In the genomic region with DNA sequence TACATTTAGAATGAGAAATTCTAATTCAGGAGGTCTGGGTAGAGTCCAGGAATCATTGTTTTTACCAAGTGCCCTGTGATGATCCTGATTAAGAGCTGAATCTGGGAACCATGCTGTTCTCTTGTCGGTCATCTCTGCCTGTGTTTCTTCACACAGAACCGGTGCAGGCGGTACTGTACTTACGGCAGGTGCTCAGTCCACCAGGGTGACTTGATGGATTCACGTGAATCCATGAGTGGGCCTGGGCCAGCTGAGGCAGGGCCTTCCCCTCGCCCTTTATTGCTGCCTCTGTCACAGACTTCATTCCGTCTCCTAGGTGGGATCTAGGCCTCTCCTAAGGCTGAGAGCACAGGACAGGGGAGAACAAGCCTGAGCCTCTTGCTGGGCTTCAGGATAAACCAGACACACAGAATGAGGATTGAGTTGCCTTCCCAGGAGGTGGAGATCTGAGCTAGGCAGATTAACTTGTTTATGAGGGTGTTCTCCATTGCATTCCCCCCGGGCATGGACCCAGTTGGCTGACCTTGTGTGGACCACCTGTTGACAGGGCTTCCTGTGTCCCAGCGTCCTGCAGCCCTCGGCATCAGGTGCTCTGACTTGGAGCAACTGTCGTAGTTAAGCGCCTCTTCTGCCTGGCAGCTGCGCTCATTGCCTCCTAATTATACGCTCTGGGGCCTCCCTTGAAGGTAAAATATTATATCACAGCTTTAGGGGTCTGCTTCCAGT, we compare ENCODE assay signal across 20 cellular contexts. TPM values are rescaled to one million over a fixed set of nuclear protein-coding genes. Genes with fewer than 3 reads are reported as not detected.
DNase-seq lines count a peak whose midpoint lies in the region; TF ChIP-seq lines count a peak whose summit lies in the region.
"Had no signal": no experiment of that assay in that cellular context is flagged by ENCODE, and none has a peak within 500 bp of the region (broad histone marks: within the 10 kb centered on the region; RNA-seq: fewer than 3 reads in every experiment).

No MANE protein-coding gene starts in this region.

- H3K9me2 ChIP-seq in hepatocyte (replicated peaks; ENCODE audit: insufficient read depth), result no peaks in the 10 kb centered on the region
- no peaks in the 10 kb centered on the region for H3K9me2 ChIP-seq in SK-N-SH

- peak; percentile 31 for DNase-seq in NCI-H510A treated with DMSO at 0.1 percent for 48 hours (lab: John Stamatoyannopoulos, UW)
- no peak for DNase-seq in NCI-H510A (lab: John Stamatoyannopoulos, UW)
- peak; percentile 68 for DNase-seq in NCI-H345 treated with DMSO at 0.1 percent for 48 hours (lab: John Stamatoyannopoulos, UW; ENCODE audit: unreplicated experiment)
- DNase-seq in hepatocyte (ENCODE audit: low spot score), result no peak
- peak; percentile 25 for DNase-seq in stomach
- no peak for DNase-seq in SK-N-SH
- DNase-seq in NCI-H1048 (lab: John Stamatoyannopoulos, UW), result no peak
- DNase-seq in RWPE1 (ENCODE audit: low spot score), result no peak
- DNase-seq: activated B cell treated with CpG ODN at 0.5 μM for 24 hours; activated effector memory CD4-positive, alpha-beta T cell treated with Interleukin-2 at 50 U/mL for 16 hours; CD4-positive, CD25-positive, alpha-beta regulatory T cell; cortex of kidney; GM23248; NCI-H526 treated with DMSO at 0.1 percent for 48 hours; occipital lobe; stimulated activated CD4-positive, alpha-beta T cell treated with anti-CD3 and anti-CD28 coated beads, Interleukin-4, amount 100 ng/mL, for 4 hours; upper lobe of left lung had no signal

- H3K27me3 ChIP-seq in hepatocyte (no peaks in the 10 kb centered on the region), stomach (no peaks in the 10 kb centered on the region), SK-N-SH (ENCODE audit: insufficient read depth) (peaks cover 24% of the 10 kb centered on the region; the same call in 1 of the 2 replicates)
- H3K27me3 ChIP-seq: ascending aorta, upper lobe of left lung had no signal

- H2AFZ ChIP-seq in hepatocyte, result no peak overlapping the region
- no peak overlapping the region for H2AFZ ChIP-seq in SK-N-SH (ENCODE audit: low read depth)
- H2AFZ ChIP-seq: GM23248 had no signal

- H3K79me2 ChIP-seq in hepatocyte, result no peaks in the 10 kb centered on the region
- no peaks in the 10 kb centered on the region for H3K79me2 ChIP-seq in SK-N-SH (ENCODE audit: insufficient read depth)

- TF ChIP-seq EP300 in stomach (IDR thresholded peaks at IDR 0.05) (no peak), SK-N-SH (IDR thresholded peaks at IDR 0.05; ENCODE audit: borderline replicate concordance in 1 of 2, low read depth in 1 of 2, low read length in 1 of 2) (no peak)

- TF ChIP-seq POLR2A in stomach (IDR thresholded peaks at IDR 0.05), result no peak

- H3F3A ChIP-seq in SK-N-SH (replicated peaks; ENCODE audit: insufficient read depth), result no peaks in the 10 kb centered on the region

- no peak overlapping the region for H3K4me3 ChIP-seq in hepatocyte
- no peak overlapping the region for H3K4me3 ChIP-seq in stomach
- H3K4me3 ChIP-seq in SK-N-SH (ENCODE audit: low read depth in 2 of 2, low read length in 1 of 2), result no peak overlapping the region
- H3K4me3 ChIP-seq: ascending aorta, GM12878, GM23248, skin epidermis, upper lobe of left lung had no signal

- no peak overlapping the region for H3K9ac ChIP-seq in SK-N-SH
- H3K9ac ChIP-seq: GM23248 had no signal

- intact Hi-C loops in stomach (cut with DNase I; ENCODE audit: low total_unique reads), result no loop called here

- TF ChIP-seq CTCF in hepatocyte (IDR thresholded peaks at IDR 0.05; ENCODE audit: poor library complexity) (no peak), stomach (IDR thresholded peaks at IDR 0.05) (no peak), SK-N-SH (IDR thresholded peaks at IDR 0.05) (no peak), RWPE1 (conservative IDR thresholded peaks at IDR 0.05; ENCODE audit: low read depth) (no peak)

- H3K9me3 ChIP-seq in hepatocyte (ENCODE audit: low read depth) (no peaks in the 10 kb centered on the region), stomach (no peaks in the 10 kb centered on the region), SK-N-SH (no peaks in the 10 kb centered on the region)
- H3K9me3 ChIP-seq: ascending aorta, upper lobe of left lung had no signal

- peak overlapping the region; percentile 95 for H3K27ac ChIP-seq in hepatocyte
- H3K27ac ChIP-seq in stomach, result peak overlapping the region; percentile 81 to 94 (median 88)
- no peak overlapping the region for H3K27ac ChIP-seq in SK-N-SH (ENCODE audit: low read depth in 2 of 2, low read length in 1 of 2)
- no peak overlapping the region for H3K27ac ChIP-seq in RWPE1
- H3K27ac ChIP-seq: ascending aorta, GM23248 had no signal

- H4K20me1 ChIP-seq in hepatocyte (ENCODE audit: insufficient read depth, poor library complexity, severe bottlenecking) (no peaks in the 10 kb centered on the region), SK-N-SH (ENCODE audit: insufficient read depth) (no peaks in the 10 kb centered on the region)

- no peak for TF ChIP-seq RAD21 in SK-N-SH (IDR thresholded peaks at IDR 0.05; ENCODE audit: low read length)

- WGBS in hepatocyte (ENCODE audit: low lambda C conversion rate, missing lambda C conversion rate), result 74% methylated on average over 14 of the region's 14 CpGs
- 81 to 93% (median 83%) methylated on average over 13 to 14 of the region's 14 CpGs for WGBS in stomach, 5 donors
- WGBS in SK-N-SH (ENCODE audit: low lambda C conversion rate), result 65% methylated on average over 12 of the region's 14 CpGs

- H3K36me3 ChIP-seq in hepatocyte (replicated peaks; ENCODE audit: insufficient read depth, low read depth) (no peaks in the 10 kb centered on the region), stomach (no peaks in the 10 kb centered on the region), SK-N-SH (replicated peaks in 1 of 2; ENCODE audit: control insufficient read depth in 1 of 2, insufficient read depth in 2 of 2, low read length in 1 of 2) (no peaks in the 10 kb centered on the region)
- H3K36me3 ChIP-seq: ascending aorta, upper lobe of left lung had no signal

- H3K4me2 ChIP-seq in hepatocyte (no peak overlapping the region), SK-N-SH (no peak overlapping the region)

- POLR2A ChIA-PET in SK-N-SH (lab: Yijun Ruan, JAX) (no interaction called here), RWPE1 (lab: Yijun Ruan, JAX; ENCODE audit: low non-redundant PET) (no interaction called here)

- CTCF ChIA-PET in SK-N-SH (lab: Yijun Ruan, JAX) (interaction anchor here (1.2 to 3.3 kb wide), 2 partner anchors 27 to 60 kb away, joined by 3 to 10 read pairs; no protein-coding TSS in a partner anchor), RWPE1 (lab: Yijun Ruan, JAX) (interaction anchor here (0.5 to 1.0 kb wide), 2 partner anchors 14 to 35 kb away, joined by 3 read pairs; no protein-coding TSS in a partner anchor)

- H3K4me1 ChIP-seq in hepatocyte (ENCODE audit: insufficient read depth), result peaks cover 10% of the 10 kb centered on the region
- H3K4me1 ChIP-seq in stomach, result peaks cover 16 to 33% (median 30%) of the 10 kb centered on the region in 4 donors
- no peaks in the 10 kb centered on the region for H3K4me1 ChIP-seq in SK-N-SH (ENCODE audit: control insufficient read depth in 1 of 2, insufficient read depth in 2 of 2, low read depth in 1 of 2, low read length in 1 of 2)

TF ChIP-seq in SK-N-SH, 30 proteins besides CTCF, POLR2A, EP300 and RAD21 (continues in another document):
- TF ChIP-seq RFX5 (IDR thresholded peaks at IDR 0.05; ENCODE audit: low read length), result no peak
- TF ChIP-seq TAF1 (IDR thresholded peaks at IDR 0.05; ENCODE audit: borderline replicate concordance, low read depth, low read length), result no peak
- TF ChIP-seq YY1 (IDR thresholded peaks at IDR 0.05; ENCODE audit: low read depth), result no peak
- TF ChIP-seq JUND (IDR thresholded peaks at IDR 0.05), result no peak
- TF ChIP-seq, protein P1, sequence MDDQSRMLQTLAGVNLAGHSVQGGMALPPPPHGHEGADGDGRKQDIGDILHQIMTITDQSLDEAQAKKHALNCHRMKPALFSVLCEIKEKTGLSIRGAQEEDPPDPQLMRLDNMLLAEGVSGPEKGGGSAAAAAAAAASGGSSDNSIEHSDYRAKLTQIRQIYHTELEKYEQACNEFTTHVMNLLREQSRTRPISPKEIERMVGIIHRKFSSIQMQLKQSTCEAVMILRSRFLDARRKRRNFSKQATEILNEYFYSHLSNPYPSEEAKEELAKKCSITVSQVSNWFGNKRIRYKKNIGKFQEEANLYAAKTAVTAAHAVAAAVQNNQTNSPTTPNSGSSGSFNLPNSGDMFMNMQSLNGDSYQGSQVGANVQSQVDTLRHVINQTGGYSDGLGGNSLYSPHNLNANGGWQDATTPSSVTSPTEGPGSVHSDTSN (IDR thresholded peaks at IDR 0.05), result no peak
- no peak for TF ChIP-seq RXRA (IDR thresholded peaks at IDR 0.05; ENCODE audit: borderline replicate concordance, low read depth)
- TF ChIP-seq EZH2phosphoT487 (IDR thresholded peaks at IDR 0.05; ENCODE audit: borderline replicate concordance, low read depth), result no peak
- no peak for TF ChIP-seq MEF2A (IDR thresholded peaks at IDR 0.05; ENCODE audit: borderline replicate concordance, low read depth)
- no peak for TF ChIP-seq IRF3 (IDR thresholded peaks at IDR 0.05; ENCODE audit: low read depth, low read length)

RNA-seq across cellular contexts. Expression of gene B4GALNT3, which starts 42.1 kb away (rescaled TPM):
- total RNA-seq in hepatocyte (10.6 and 13.9 TPM in 2 replicates), stomach (100 to 1,000 TPM in 3 of 5 donors, 10 to 100 TPM in 2; 63.2 to 332 (median 246) TPM)
- polyA plus RNA-seq in hepatocyte (3.7 and 4.4 TPM in 2 replicates), stomach (10 to 100 TPM; 20.8 to 42.2 (median 37.7) TPM), SK-N-SH (2012; rRNA removed) (0.34 and 0.53 TPM in 2 replicates)
- 0.24 and 0.28 TPM in 2 replicates for polyA plus RNA-seq in SK-N-SH (2012; cell fraction: cytosol; rRNA removed)
- 0.20 and 0.27 TPM in 2 replicates for polyA plus RNA-seq in SK-N-SH (2012; cell fraction: nucleus; rRNA removed)
- total RNA-seq: activated B cell treated with CpG ODN at 0.5 μM for 24 hours had no signal
- polyA plus RNA-seq: GM23248 had no signal

Comparison
In these comparisons a context has a peak if more than half of its experiments do, and no peak if none do; other contexts are left out.
1. DNase-seq: peak in NCI-H510A treated with DMSO at 0.1 percent for 48 hours (single experiment), NCI-H345 treated with DMSO at 0.1 percent for 48 hours (single experiment) and stomach (single experiment); none in NCI-H510A (single experiment), hepatocyte (single experiment), SK-N-SH (single experiment), NCI-H1048 (single experiment) and RWPE1 (single experiment).
2. H3K27ac ChIP-seq: peak in hepatocyte (single experiment) and stomach (5 of 5); none in SK-N-SH (0 of 2) and RWPE1 (single experiment).